19 cellular contexts compared by ENCODE assay signal in genomic region chr5:32291591-32291990, GRCh38. TPM values are rescaled to one million over a fixed set of nuclear protein-coding genes. Genes with fewer than 3 reads are reported as not detected.
DNase-seq lines count a peak whose midpoint lies in the region; ATAC-seq and TF ChIP-seq lines count a peak whose summit lies in the region.
"Had no signal": no experiment of that assay in that cellular context is flagged by ENCODE, and none has a peak within 500 bp of the region (broad histone marks: within the 10 kb centered on the region; RNA-seq: fewer than 3 reads in every experiment).

No MANE protein-coding gene starts in this region.

- no peak overlapping the region for H3K9ac ChIP-seq in MM.1S (ENCODE audit: low read length)
- H3K9ac ChIP-seq: BLaER1 had no signal

- H3K27ac Mint-ChIP-seq in Caco-2 (ENCODE audit: unreplicated experiment): peak overlapping the region; percentile 53
- peak overlapping the region; percentile 72 for H3K27ac Mint-ChIP-seq in stimulated activated memory B cell treated with anti-CD40 and anti-IgM and Interleukin-4, amounts not matched to agents 10 μg/mL and 1 μg/mL and 100 μg/mL, for 72 hours
- no peak overlapping the region for H3K27ac Mint-ChIP-seq in activated CD4-positive, alpha-beta T cell treated with anti-CD3 and anti-CD28 coated beads, Interleukin-2, amount 10 ng/mL, durations not matched to agents 7 days and 5 days
- H3K27ac Mint-ChIP-seq: CD8-positive, alpha-beta T cell; HFFc6 had no signal

- no peak overlapping the region for H2AFZ ChIP-seq in MM.1S (ENCODE audit: low read length)
- no peak overlapping the region for H2AFZ ChIP-seq in hepatocyte

- peaks cover 17% of the 10 kb centered on the region for H3K4me1 Mint-ChIP-seq in Caco-2 (ENCODE audit: low read depth, unreplicated experiment)
- H3K4me1 Mint-ChIP-seq in stimulated activated memory B cell treated with anti-CD40 and anti-IgM and Interleukin-4, amounts not matched to agents 10 μg/mL and 1 μg/mL and 100 μg/mL, for 72 hours: peaks cover 48% of the 10 kb centered on the region
- H3K4me1 Mint-ChIP-seq in activated CD4-positive, alpha-beta T cell treated with anti-CD3 and anti-CD28 coated beads, Interleukin-2, amount 10 ng/mL, durations not matched to agents 7 days and 5 days: peaks cover 6% of the 10 kb centered on the region

- no peaks in the 10 kb centered on the region for H3K9me3 Mint-ChIP-seq in Caco-2 (ENCODE audit: unreplicated experiment)
- H3K9me3 Mint-ChIP-seq in stimulated activated memory B cell treated with anti-CD40 and anti-IgM and Interleukin-4, amounts not matched to agents 10 μg/mL and 1 μg/mL and 100 μg/mL, for 72 hours: no peaks in the 10 kb centered on the region
- peaks cover 2% of the 10 kb centered on the region for H3K9me3 Mint-ChIP-seq in activated CD4-positive, alpha-beta T cell treated with anti-CD3 and anti-CD28 coated beads, Interleukin-2, amount 10 ng/mL, durations not matched to agents 7 days and 5 days
- H3K9me3 Mint-ChIP-seq: CD8-positive, alpha-beta T cell; HFFc6 had no signal

- H4K20me1 ChIP-seq in MM.1S (ENCODE audit: insufficient read depth, low read length) (no peaks in the 10 kb centered on the region), hepatocyte (ENCODE audit: insufficient read depth, poor library complexity, severe bottlenecking) (no peaks in the 10 kb centered on the region)

- ATAC-seq in left lobe of liver: no peak
- ATAC-seq in stimulated activated memory B cell treated with anti-CD40 and anti-IgM and Interleukin-4, amounts not matched to agents 10 μg/mL and 1 μg/mL and 100 μg/mL, for 72 hours: no peak
- ATAC-seq: CD8-positive, alpha-beta T cell had no signal

- no peaks in the 10 kb centered on the region for H3K9me3 ChIP-seq in Caco-2
- no peaks in the 10 kb centered on the region for H3K9me3 ChIP-seq in MM.1S (replicated peaks; ENCODE audit: insufficient read depth, low read length)
- H3K9me3 ChIP-seq in WERI-Rb-1 (ENCODE audit: severe bottlenecking): no peaks in the 10 kb centered on the region
- H3K9me3 ChIP-seq in hepatocyte (ENCODE audit: low read depth): no peaks in the 10 kb centered on the region
- H3K9me3 ChIP-seq: HAP-1 had no signal

- intact Hi-C loops in Caco-2 (cut with micrococcal nuclease; ENCODE audit: unreplicated experiment): no loop called here

- H3K27me3 ChIP-seq in Caco-2 (replicated peaks; ENCODE audit: control insufficient read depth, insufficient read depth, low read length) (no peaks in the 10 kb centered on the region), MM.1S (replicated peaks; ENCODE audit: insufficient read depth, low read length) (no peaks in the 10 kb centered on the region), WERI-Rb-1 (ENCODE audit: insufficient read depth, low read depth, severe bottlenecking) (no peaks in the 10 kb centered on the region), hepatocyte (no peaks in the 10 kb centered on the region)
- H3K27me3 ChIP-seq: BLaER1 had no signal

- CTCF ChIA-PET in Caco-2 (lab: Charles Lee): no interaction called here
- CTCF ChIA-PET in activated CD4-positive, alpha-beta T cell treated with anti-CD3 and anti-CD28 coated beads, Interleukin-2, amount 10 ng/mL, durations not matched to agents 7 days and 5 days (lab: Charles Lee): interaction anchor here (0.7 kb wide), 1 partner anchor 33 kb away, joined by 4 read pairs; no protein-coding TSS in a partner anchor

- no peaks in the 10 kb centered on the region for H3K27me3 Mint-ChIP-seq in Caco-2 (ENCODE audit: insufficient read depth, unreplicated experiment)
- H3K27me3 Mint-ChIP-seq in stimulated activated memory B cell treated with anti-CD40 and anti-IgM and Interleukin-4, amounts not matched to agents 10 μg/mL and 1 μg/mL and 100 μg/mL, for 72 hours: no peaks in the 10 kb centered on the region
- no peaks in the 10 kb centered on the region for H3K27me3 Mint-ChIP-seq in activated CD4-positive, alpha-beta T cell treated with anti-CD3 and anti-CD28 coated beads, Interleukin-2, amount 10 ng/mL, durations not matched to agents 7 days and 5 days
- H3K27me3 Mint-ChIP-seq: CD4-positive, CD25-positive, alpha-beta regulatory T cell had no signal

- H3K4me3 ChIP-seq in Caco-2 (ENCODE audit: low read depth, low read length): no peak overlapping the region
- H3K4me3 ChIP-seq in MM.1S (ENCODE audit: low read length): no peak overlapping the region
- H3K4me3 ChIP-seq in WERI-Rb-1 (ENCODE audit: low read depth, low read length): no peak overlapping the region
- H3K4me3 ChIP-seq in hepatocyte: no peak overlapping the region
- H3K4me3 ChIP-seq: BLaER1, HAP-1 had no signal

- H3K4me1 ChIP-seq in Caco-2: peaks cover 5% of the 10 kb centered on the region; the same call in 1 of the 2 replicates
- H3K4me1 ChIP-seq in MM.1S (ENCODE audit: low read length): peaks cover 75% of the 10 kb centered on the region
- H3K4me1 ChIP-seq in hepatocyte (ENCODE audit: insufficient read depth): no peaks in the 10 kb centered on the region
- H3K4me1 ChIP-seq: BLaER1, HAP-1 had no signal

- no peak overlapping the region for H3K4me3 Mint-ChIP-seq in Caco-2 (ENCODE audit: unreplicated experiment)
- H3K4me3 Mint-ChIP-seq in stimulated activated memory B cell treated with anti-CD40 and anti-IgM and Interleukin-4, amounts not matched to agents 10 μg/mL and 1 μg/mL and 100 μg/mL, for 72 hours: no peak overlapping the region
- H3K4me3 Mint-ChIP-seq in activated CD4-positive, alpha-beta T cell treated with anti-CD3 and anti-CD28 coated beads, Interleukin-2, amount 10 ng/mL, durations not matched to agents 7 days and 5 days: no peak overlapping the region
- H3K4me3 Mint-ChIP-seq: CD4-positive, CD25-positive, alpha-beta regulatory T cell; CD8-positive, alpha-beta T cell; HFFc6 had no signal

- H3K36me3 ChIP-seq in Caco-2 (ENCODE audit: control insufficient read depth, insufficient read depth, low read length): no peaks in the 10 kb centered on the region; the same call in 1 of the 2 replicates
- 0 out of 2 replicates have a peak, but pooled peaks cover 2% of the 10 kb centered on the region for H3K36me3 ChIP-seq in MM.1S (replicated peaks; ENCODE audit: insufficient read depth, low read length)
- H3K36me3 ChIP-seq in WERI-Rb-1: peaks cover 13% of the 10 kb centered on the region
- H3K36me3 ChIP-seq in hepatocyte (replicated peaks; ENCODE audit: insufficient read depth, low read depth): no peaks in the 10 kb centered on the region

- H3K79me2 ChIP-seq in MM.1S (ENCODE audit: low read length): peaks cover 90% of the 10 kb centered on the region
- H3K79me2 ChIP-seq in hepatocyte: peaks cover 85% of the 10 kb centered on the region

- H3K4me2 ChIP-seq in MM.1S (ENCODE audit: low read depth, low read length) (peak overlapping the region; percentile 37; the same call in 1 of the 2 replicates), hepatocyte (no peak overlapping the region)
- H3K4me2 ChIP-seq: BLaER1 had no signal

- no peaks in the 10 kb centered on the region for H3K9me2 ChIP-seq in MM.1S (replicated peaks; ENCODE audit: insufficient read depth, low read length)
- no peaks in the 10 kb centered on the region for H3K9me2 ChIP-seq in hepatocyte (replicated peaks; ENCODE audit: insufficient read depth)

- no TSS peak for BruUV-seq in Caco-2 (replicated peaks; lab: Mats Ljungman, UMichigan)

- peaks cover 23% of the 10 kb centered on the region for H3F3A ChIP-seq in MM.1S (ENCODE audit: insufficient read depth, low read length)

- no peak for DNase-seq in Caco-2
- DNase-seq in MM.1S: no peak
- DNase-seq in left lobe of liver (ENCODE audit: low spot score): peak; percentile 67
- DNase-seq in NCI-H82 (lab: John Stamatoyannopoulos, UW): no peak
- DNase-seq in activated CD4-positive, alpha-beta T cell treated with anti-CD3 and anti-CD28 coated beads, Interleukin-2, amount 10 ng/mL, durations not matched to agents 7 days and 5 days: no peak
- DNase-seq in WERI-Rb-1: no peak
- no peak for DNase-seq in hepatocyte (ENCODE audit: low spot score)
- DNase-seq: CD4-positive, CD25-positive, alpha-beta regulatory T cell; CD8-positive, alpha-beta T cell; DMS 273 treated with DMSO at 0.1 percent for 48 hours; DMS79; EL; GDM1; GOT3; HFFc6 had no signal

- peaks cover 37% of the 10 kb centered on the region for H3K36me3 Mint-ChIP-seq in Caco-2 (ENCODE audit: insufficient read depth, unreplicated experiment)
- H3K36me3 Mint-ChIP-seq in stimulated activated memory B cell treated with anti-CD40 and anti-IgM and Interleukin-4, amounts not matched to agents 10 μg/mL and 1 μg/mL and 100 μg/mL, for 72 hours: peaks cover 25% of the 10 kb centered on the region
- peaks cover 48% of the 10 kb centered on the region for H3K36me3 Mint-ChIP-seq in activated CD4-positive, alpha-beta T cell treated with anti-CD3 and anti-CD28 coated beads, Interleukin-2, amount 10 ng/mL, durations not matched to agents 7 days and 5 days (ENCODE audit: low read depth)

- H3K27ac ChIP-seq in MM.1S (ENCODE audit: low read length): peak overlapping the region; percentile 78
- no peak overlapping the region for H3K27ac ChIP-seq in WERI-Rb-1
- no peak overlapping the region for H3K27ac ChIP-seq in hepatocyte
- H3K27ac ChIP-seq: BLaER1, C4-2B had no signal

- WGBS in hepatocyte (ENCODE audit: low lambda C conversion rate, missing lambda C conversion rate): 97% methylated on average over 7 of the region's 7 CpGs

- POLR2A ChIA-PET in Caco-2 (lab: Charles Lee): no interaction called here
- POLR2A ChIA-PET in activated CD4-positive, alpha-beta T cell treated with anti-CD3 and anti-CD28 coated beads, Interleukin-2, amount 10 ng/mL, durations not matched to agents 7 days and 5 days (lab: Charles Lee): no interaction called here

- TF ChIP-seq CTCF in Caco-2 (IDR thresholded peaks at IDR 0.05; ENCODE audit: insufficient read depth in 1 of 2, low read depth in 1 of 2, low read length in 1 of 2, severe bottlenecking in 1 of 2, unreplicated experiment in 1 of 2) (no peak), MM.1S (IDR thresholded peaks at IDR 0.05; ENCODE audit: low read length) (no peak), WERI-Rb-1 (IDR thresholded peaks at IDR 0.05; ENCODE audit: low read depth, low read length) (no peak), hepatocyte (IDR thresholded peaks at IDR 0.05; ENCODE audit: poor library complexity) (no peak)

RNA-seq across cellular contexts. Expression of gene MTMR12, which starts 21.1 kb away (rescaled TPM):
- total RNA-seq in Caco-2 (2022) (35.1 and 35.7 TPM in 2 replicates), left lobe of liver (15.3 TPM), hepatocyte (14.7 and 19.7 TPM in 2 replicates)
- total RNA-seq in activated CD4-positive, alpha-beta T cell treated with anti-CD3 and anti-CD28 coated beads, Interleukin-2, amount 10 ng/mL, durations not matched to agents 7 days and 5 days: 10 to 100 TPM; 24.3 to 29.1 TPM
- polyA plus RNA-seq in hepatocyte: 7.1 and 11.0 TPM in 2 replicates
